In genomic region chrX:48025561-48025960, GRCh38 we compare ENCODE assay signal across 8 cellular contexts. TPM values are rescaled to one million over a fixed set of nuclear protein-coding genes. Genes with fewer than 3 reads are reported as not detected.
DNase-seq lines count a peak whose midpoint lies in the region; ATAC-seq and TF ChIP-seq lines count a peak whose summit lies in the region.

No MANE protein-coding gene starts in this region.

- H3K4me1 Mint-ChIP-seq in CD8-positive, alpha-beta T cell (ENCODE audit: low read depth) = peaks cover 15% of the 10 kb centered on the region
- peaks cover 13% of the 10 kb centered on the region for H3K4me1 Mint-ChIP-seq in activated CD4-positive, alpha-beta T cell treated with anti-CD3 and anti-CD28 coated beads, Interleukin-2, amount 10 ng/mL, durations not matched to agents 24 days and 14 days
- H3K4me1 Mint-ChIP-seq in naive thymus-derived CD8-positive, alpha-beta T cell = peaks cover 9 to 20% (median 15%) of the 10 kb centered on the region in 4 donors

- H3K4me2 ChIP-seq in GM23248 (ENCODE audit: unreplicated experiment) = no peak overlapping the region

- no peaks in the 10 kb centered on the region for H3K36me3 ChIP-seq in CD8-positive, alpha-beta T cell (ENCODE audit: insufficient read depth, low read length)
- H3K36me3 ChIP-seq in GM23248 (ENCODE audit: low read depth) = no peaks in the 10 kb centered on the region
- H3K36me3 ChIP-seq in effector memory CD4-positive, alpha-beta T cell (ENCODE audit: control insufficient read depth, insufficient read depth, low read length) = no peaks in the 10 kb centered on the region

- H2AFZ ChIP-seq in GM23248 = no peak overlapping the region

- peak; percentile 35 for TF ChIP-seq CTCF in CD8-positive, alpha-beta T cell (IDR thresholded peaks at IDR 0.05)

- H3K4me3 Mint-ChIP-seq in CD8-positive, alpha-beta T cell = no peak overlapping the region
- no peak overlapping the region for H3K4me3 Mint-ChIP-seq in activated CD4-positive, alpha-beta T cell treated with anti-CD3 and anti-CD28 coated beads, Interleukin-2, amount 10 ng/mL, durations not matched to agents 24 days and 14 days
- H3K4me3 Mint-ChIP-seq in naive thymus-derived CD8-positive, alpha-beta T cell = no peak overlapping the region

- H3K9ac ChIP-seq in GM23248 = no peak overlapping the region

- H3K9me3 ChIP-seq in CD8-positive, alpha-beta T cell (ENCODE audit: low read length) = no peaks in the 10 kb centered on the region
- no peaks in the 10 kb centered on the region for H3K9me3 ChIP-seq in GM23248 (ENCODE audit: low read depth)
- no peaks in the 10 kb centered on the region for H3K9me3 ChIP-seq in effector memory CD4-positive, alpha-beta T cell (ENCODE audit: control insufficient read depth, low read length)

- H3K36me3 Mint-ChIP-seq in CD8-positive, alpha-beta T cell = peaks cover 8% of the 10 kb centered on the region
- H3K36me3 Mint-ChIP-seq in activated CD4-positive, alpha-beta T cell treated with anti-CD3 and anti-CD28 coated beads, Interleukin-2, amount 10 ng/mL, durations not matched to agents 24 days and 14 days (ENCODE audit: low read depth) = no peaks in the 10 kb centered on the region
- H3K36me3 Mint-ChIP-seq in naive thymus-derived CD8-positive, alpha-beta T cell = no peaks in the 10 kb centered on the region

- DNase-seq in CD8-positive, alpha-beta T cell = peak in 5 of 7 experiments; percentile 6 to 58 (median 35)
- DNase-seq in GM23248 (peak; percentile 62), NCI-H2196 treated with DMSO at 0.1 percent for 48 hours (lab: John Stamatoyannopoulos, UW; ENCODE audit: unreplicated experiment) (peak; percentile 14)
- peak; percentile 82 for DNase-seq in activated CD4-positive, alpha-beta T cell treated with anti-CD3 and anti-CD28 coated beads, Interleukin-2, amount 10 ng/mL, durations not matched to agents 24 days and 14 days
- DNase-seq in naive thymus-derived CD8-positive, alpha-beta T cell = peak in 7 of 10 donors; percentile 18 to 57 (median 34)
- DNase-seq in effector memory CD4-positive, alpha-beta T cell = no peak

- H3K9me2 ChIP-seq in GM23248 (ENCODE audit: insufficient read depth) = no peaks in the 10 kb centered on the region

- no peak overlapping the region for H3K27ac Mint-ChIP-seq in CD8-positive, alpha-beta T cell
- no peak overlapping the region for H3K27ac Mint-ChIP-seq in activated CD4-positive, alpha-beta T cell treated with anti-CD3 and anti-CD28 coated beads, Interleukin-2, amount 10 ng/mL, durations not matched to agents 24 days and 14 days
- peak overlapping the region in 3 of 10 donors; percentile 29 to 53 (median 48) for H3K27ac Mint-ChIP-seq in naive thymus-derived CD8-positive, alpha-beta T cell

- H3K79me2 ChIP-seq in GM23248 (ENCODE audit: insufficient read depth) = no peaks in the 10 kb centered on the region

- intact Hi-C loops in CD8-positive, alpha-beta T cell (cut with DNase I, micrococcal nuclease) = loop anchor here (5.0 to 10.0 kb wide), 6 partner anchors 33 to 833 kb away; partner anchors contain the start of genes ARAF (in 2 of the 2) and UBA1 (in 1 of the 2)
- intact Hi-C loops in activated CD4-positive, alpha-beta T cell treated with anti-CD3 and anti-CD28 coated beads, Interleukin-2, amount 10 ng/mL, durations not matched to agents 24 days and 14 days (cut with micrococcal nuclease) = loop anchor here (5.0 to 10.0 kb wide), 4 partner anchors 33 to 531 kb away; partner anchors contain the start of genes ARAF and ELK1

- H3K9me3 Mint-ChIP-seq in CD8-positive, alpha-beta T cell = no peaks in the 10 kb centered on the region
- H3K9me3 Mint-ChIP-seq in activated CD4-positive, alpha-beta T cell treated with anti-CD3 and anti-CD28 coated beads, Interleukin-2, amount 10 ng/mL, durations not matched to agents 24 days and 14 days = no peaks in the 10 kb centered on the region
- H3K9me3 Mint-ChIP-seq in naive thymus-derived CD8-positive, alpha-beta T cell = peaks cover 0 to 4% (median 0%) of the 10 kb centered on the region in 9 donors

- in situ Hi-C loops in GM23248 (cut with MboI) = loop anchor here (25.0 kb wide), 1 partner anchor 488 kb away; no protein-coding TSS in a partner anchor

- CTCF ChIA-PET in CD8-positive, alpha-beta T cell (lab: Charles Lee) = interaction anchor here (1.4 to 4.3 kb wide), 4 partner anchors 66 to 195 kb away, joined by 3 to 57 read pairs (median 20); no protein-coding TSS in a partner anchor

- no peaks in the 10 kb centered on the region for H3K27me3 ChIP-seq in CD8-positive, alpha-beta T cell (ENCODE audit: insufficient read depth, low read length)
- H3K27me3 ChIP-seq in GM23248 (replicated peaks; ENCODE audit: insufficient read depth) = no peaks in the 10 kb centered on the region
- H3K27me3 ChIP-seq in effector memory CD4-positive, alpha-beta T cell (replicated peaks; ENCODE audit: control insufficient read depth, insufficient read depth, low read length, poor library complexity, severe bottlenecking) = no peaks in the 10 kb centered on the region

- H3K27me3 Mint-ChIP-seq in CD8-positive, alpha-beta T cell (ENCODE audit: low read depth) = no peaks in the 10 kb centered on the region
- H3K27me3 Mint-ChIP-seq in activated CD4-positive, alpha-beta T cell treated with anti-CD3 and anti-CD28 coated beads, Interleukin-2, amount 10 ng/mL, durations not matched to agents 24 days and 14 days = no peaks in the 10 kb centered on the region
- H3K27me3 Mint-ChIP-seq in naive thymus-derived CD8-positive, alpha-beta T cell = no peaks in the 10 kb centered on the region

- H3F3A ChIP-seq in GM23248 (ENCODE audit: insufficient read depth) = no peaks in the 10 kb centered on the region

- H3K4me1 ChIP-seq in CD8-positive, alpha-beta T cell (ENCODE audit: insufficient read depth, low read length) = peaks cover 3% of the 10 kb centered on the region
- no peaks in the 10 kb centered on the region for H3K4me1 ChIP-seq in GM23248 (ENCODE audit: insufficient read depth)
- H3K4me1 ChIP-seq in effector memory CD4-positive, alpha-beta T cell (ENCODE audit: control insufficient read depth, insufficient read depth, low read length, poor library complexity, severe bottlenecking) = peaks cover 7% of the 10 kb centered on the region

- H3K27ac ChIP-seq in CD8-positive, alpha-beta T cell (ENCODE audit: low read depth, low read length) = no peak overlapping the region
- no peak overlapping the region for H3K27ac ChIP-seq in GM23248
- H3K27ac ChIP-seq in effector memory CD4-positive, alpha-beta T cell (ENCODE audit: insufficient read depth, low read length, poor library complexity, severe bottlenecking) = no peak overlapping the region

- POLR2A ChIA-PET in CD8-positive, alpha-beta T cell (lab: Charles Lee) = no interaction called here
- POLR2A ChIA-PET in naive thymus-derived CD8-positive, alpha-beta T cell (lab: Charles Lee) = interaction anchor here (0.6 kb wide), 1 partner anchor 172 kb away, joined by 3 read pairs; no protein-coding TSS in a partner anchor

- no peak for ATAC-seq in CD8-positive, alpha-beta T cell
- peak; percentile 55 for ATAC-seq in esophagus mucosa
- no peak for ATAC-seq in naive thymus-derived CD8-positive, alpha-beta T cell
- ATAC-seq in HG03571 (IDR thresholded peaks at IDR 0.05; ENCODE audit: unreplicated experiment) = no peak

- 2 to 6% methylated on average over 7 of the region's 7 CpGs for WGBS in GM23248 (ENCODE audit: low coverage in 1 of 2, low lambda C conversion rate in 2 of 2, missing lambda C conversion rate in 2 of 2), 2 experiments

- no peak overlapping the region for H3K4me3 ChIP-seq in CD8-positive, alpha-beta T cell (ENCODE audit: low read depth, low read length)
- H3K4me3 ChIP-seq in GM23248 = no peak overlapping the region
- no peak overlapping the region for H3K4me3 ChIP-seq in effector memory CD4-positive, alpha-beta T cell (ENCODE audit: insufficient read depth, low read depth, low read length, poor library complexity, severe bottlenecking)

- H4K20me1 ChIP-seq in GM23248 (ENCODE audit: insufficient read depth) = no peaks in the 10 kb centered on the region

RNA-seq across cellular contexts. Expression of gene SPACA5, which starts 18.8 kb away (rescaled TPM):
- total RNA-seq in CD8-positive, alpha-beta T cell = not detected
- total RNA-seq in GM23248 (2014; rRNA removed; shearing (Covaris generic)) = not detected in 2 replicates
- polyA plus RNA-seq in GM23248 (2016; fragmentation: Nextera tagmentation; extraction: Ambion mirVana) = not detected in 2 replicates
- not detected in 2 replicates for total RNA-seq in activated CD4-positive, alpha-beta T cell treated with anti-CD3 and anti-CD28 coated beads, Interleukin-2, amount 10 ng/mL, durations not matched to agents 24 days and 14 days
- not detected for total RNA-seq in esophagus mucosa
- not detected for total RNA-seq in naive thymus-derived CD8-positive, alpha-beta T cell
- not detected for polyA plus RNA-seq in naive thymus-derived CD8-positive, alpha-beta T cell

RNA-seq across cellular contexts. Expression of gene ZNF182, which starts 21.8 kb away (rescaled TPM):
- total RNA-seq in CD8-positive, alpha-beta T cell = 1 to 10 TPM; 5.0 to 5.3 TPM
- total RNA-seq in GM23248 (2014; rRNA removed; shearing (Covaris generic)) = 1.0 and 1.6 TPM in 2 replicates
- 2.6 TPM in 2 replicates for polyA plus RNA-seq in GM23248 (2016; fragmentation: Nextera tagmentation; extraction: Ambion mirVana)
- 5.6 and 5.7 TPM in 2 replicates for total RNA-seq in activated CD4-positive, alpha-beta T cell treated with anti-CD3 and anti-CD28 coated beads, Interleukin-2, amount 10 ng/mL, durations not matched to agents 24 days and 14 days
- total RNA-seq in esophagus mucosa = 1.7 TPM
- 10 to 100 TPM; 14.2 to 14.6 TPM for total RNA-seq in naive thymus-derived CD8-positive, alpha-beta T cell
- polyA plus RNA-seq in naive thymus-derived CD8-positive, alpha-beta T cell = 1 to 10 TPM; 3.7 to 7.6 (median 6.5) TPM

RNA-seq across cellular contexts. Expression of gene ZNF630, which starts 45.9 kb away (rescaled TPM):
- 1 to 10 TPM; 1.1 to 1.4 TPM for total RNA-seq in CD8-positive, alpha-beta T cell
- 0.22 and 0.25 TPM in 2 replicates for total RNA-seq in GM23248 (2014; rRNA removed; shearing (Covaris generic))
- polyA plus RNA-seq in GM23248 (2016; fragmentation: Nextera tagmentation; extraction: Ambion mirVana) = 0.41 and 0.53 TPM in 2 replicates
- total RNA-seq in activated CD4-positive, alpha-beta T cell treated with anti-CD3 and anti-CD28 coated beads, Interleukin-2, amount 10 ng/mL, durations not matched to agents 24 days and 14 days = 0.19 and 0.33 TPM in 2 replicates
- total RNA-seq in esophagus mucosa = 1.4 TPM
- 1 to 10 TPM; 5.2 to 5.8 TPM for total RNA-seq in naive thymus-derived CD8-positive, alpha-beta T cell
- polyA plus RNA-seq in naive thymus-derived CD8-positive, alpha-beta T cell = 1 to 10 TPM in 1 of 3 donors, under 1 TPM in 2; 0.32 to 2.1 (median 0.77) TPM

Comparison
In these comparisons a context has a peak if more than half of its experiments do, and no peak if none do; other contexts are left out.
1. DNase-seq: peak in CD8-positive, alpha-beta T cell (5 of 7), GM23248 (single experiment), NCI-H2196 treated with DMSO at 0.1 percent for 48 hours (single experiment), activated CD4-positive, alpha-beta T cell treated with anti-CD3 and anti-CD28 coated beads, Interleukin-2, amount 10 ng/mL, durations not matched to agents 24 days and 14 days (single experiment) and naive thymus-derived CD8-positive, alpha-beta T cell (7 of 10); none in effector memory CD4-positive, alpha-beta T cell (0 of 3).